ENCODE assay signal across 27 cellular contexts in genomic region chr2:226012116-226012515, GRCh38.
"Had no signal": no experiment of that assay in that cellular context is flagged by ENCODE, and none has a peak within 500 bp of the region (broad histone marks: within the 10 kb centered on the region; RNA-seq: fewer than 3 reads in every experiment).

No MANE protein-coding gene starts in this region.

- H3K36me3 Mint-ChIP-seq: activated naive CD4-positive, alpha-beta T cell treated with anti-CD3 and anti-CD28 coated beads, Interleukin-2, amount 10 ng/mL, durations not matched to agents 7 days and 5 days; activated naive CD8-positive, alpha-beta T cell treated with anti-CD3 and anti-CD28 coated beads, Interleukin-2, amount 10 ng/mL, durations not matched to agents 7 days and 5 days; T-cell had no signal

- DNase-seq: activated CD4-positive, alpha-beta T cell treated with anti-CD3 and anti-CD28 coated beads for 36 hours; activated CD4-positive, alpha-beta T cell treated with anti-CD3 and anti-CD28 coated beads, Interleukin-2, amount 50 U/mL, for 1 hour; activated CD4-positive, CD25-positive, alpha-beta regulatory T cell; activated CD8-positive, alpha-beta memory T cell treated with anti-CD3 and anti-CD28 coated beads, Interleukin-2, amount 50 U/mL, for 4 hours; activated CD8-positive, alpha-beta T cell treated with anti-CD3 and anti-CD28 coated beads for 36 hours; activated gamma-delta T cell treated with Interleukin-2 at 50 U/mL for 16 hours; activated naive CD4-positive, alpha-beta T cell treated with anti-CD3 and anti-CD28 coated beads, Interleukin-2, amount 10 ng/mL, durations not matched to agents 7 days and 5 days; activated naive CD8-positive, alpha-beta T cell treated with anti-CD3 and anti-CD28 coated beads, Interleukin-2, amount 10 ng/mL, durations not matched to agents 7 days and 5 days; activated T-cell treated with anti-CD3 and anti-CD28 coated beads, Interleukin-2, amount 50 U/mL, for 72 hours; adrenal gland; anterior cingulate cortex; cerebellar nuclear complex; Karpas-422; MM.1S; NCI-H1694; NCI-H2029; NCI-H2107; NCI-H510A treated with DMSO at 0.1 percent for 48 hours; PC-9; SHP77 treated with DMSO at 0.1 percent for 48 hours; T-cell; T-helper 2 cell; T1000 had no signal

- H3K4me1 Mint-ChIP-seq: activated CD4-positive, alpha-beta T cell treated with anti-CD3 and anti-CD28 coated beads for 36 hours; activated naive CD4-positive, alpha-beta T cell treated with anti-CD3 and anti-CD28 coated beads, Interleukin-2, amount 10 ng/mL, durations not matched to agents 7 days and 5 days; activated naive CD8-positive, alpha-beta T cell treated with anti-CD3 and anti-CD28 coated beads, Interleukin-2, amount 10 ng/mL, durations not matched to agents 7 days and 5 days; T-cell had no signal

- H3K4me3 ChIP-seq: adrenal gland, K562, PC-9 had no signal

- H3K4me2 ChIP-seq: PC-9 had no signal

- H2AFZ ChIP-seq: PC-9 had no signal

- H3K4me3 Mint-ChIP-seq: activated CD4-positive, alpha-beta T cell treated with anti-CD3 and anti-CD28 coated beads for 36 hours; activated CD8-positive, alpha-beta T cell treated with anti-CD3 and anti-CD28 coated beads for 36 hours; activated naive CD4-positive, alpha-beta T cell treated with anti-CD3 and anti-CD28 coated beads, Interleukin-2, amount 10 ng/mL, durations not matched to agents 7 days and 5 days; activated naive CD8-positive, alpha-beta T cell treated with anti-CD3 and anti-CD28 coated beads, Interleukin-2, amount 10 ng/mL, durations not matched to agents 7 days and 5 days; activated T-cell treated with anti-CD3 and anti-CD28 coated beads, Interleukin-2, amount 50 U/mL, for 72 hours; T-cell had no signal

- H3K27ac Mint-ChIP-seq: activated CD4-positive, alpha-beta T cell treated with anti-CD3 and anti-CD28 coated beads for 36 hours; activated CD8-positive, alpha-beta T cell treated with anti-CD3 and anti-CD28 coated beads for 36 hours; activated naive CD4-positive, alpha-beta T cell treated with anti-CD3 and anti-CD28 coated beads, Interleukin-2, amount 10 ng/mL, durations not matched to agents 7 days and 5 days; activated naive CD8-positive, alpha-beta T cell treated with anti-CD3 and anti-CD28 coated beads, Interleukin-2, amount 10 ng/mL, durations not matched to agents 7 days and 5 days; activated T-cell treated with anti-CD3 and anti-CD28 coated beads, Interleukin-2, amount 50 U/mL, for 72 hours; activated T-helper 2 cell treated with anti-CD3 and anti-CD28 coated beads, Interferon-gamma antibody, Interleukin-2, Interleukin-4, amounts not matched to agents 10 μg/mL and 5 μg/mL and 100 μg/mL, durations not matched to agents 14 hours and 24 hours and 36 hours; T-cell had no signal

- H3K9me3 Mint-ChIP-seq: activated CD8-positive, alpha-beta T cell treated with anti-CD3 and anti-CD28 coated beads for 36 hours; activated naive CD4-positive, alpha-beta T cell treated with anti-CD3 and anti-CD28 coated beads, Interleukin-2, amount 10 ng/mL, durations not matched to agents 7 days and 5 days; activated naive CD8-positive, alpha-beta T cell treated with anti-CD3 and anti-CD28 coated beads, Interleukin-2, amount 10 ng/mL, durations not matched to agents 7 days and 5 days; activated T-helper 2 cell treated with anti-CD3 and anti-CD28 coated beads, Interferon-gamma antibody, Interleukin-2, Interleukin-4, amounts not matched to agents 10 μg/mL and 5 μg/mL and 100 μg/mL, durations not matched to agents 14 hours and 24 hours and 36 hours; T-cell had no signal

- H3K27ac ChIP-seq: adrenal gland, PC-9, VCaP had no signal

- H3K27me3 ChIP-seq: adrenal gland had no signal

- H3K9me3 ChIP-seq: adrenal gland had no signal

- ATAC-seq: activated CD4-positive, alpha-beta T cell treated with anti-CD3 and anti-CD28 coated beads for 36 hours; activated CD8-positive, alpha-beta T cell treated with anti-CD3 and anti-CD28 coated beads for 36 hours; activated T-cell treated with anti-CD3 and anti-CD28 coated beads, Interleukin-2, amount 50 U/mL, for 72 hours; K562; T-cell had no signal

- H3K27me3 Mint-ChIP-seq: activated naive CD4-positive, alpha-beta T cell treated with anti-CD3 and anti-CD28 coated beads, Interleukin-2, amount 10 ng/mL, durations not matched to agents 7 days and 5 days; activated naive CD8-positive, alpha-beta T cell treated with anti-CD3 and anti-CD28 coated beads, Interleukin-2, amount 10 ng/mL, durations not matched to agents 7 days and 5 days had no signal

- H3K4me1 ChIP-seq: adrenal gland had no signal

- FAIRE-seq: colon, K562 had no signal

- H3K36me3 ChIP-seq: adrenal gland had no signal
